In the genomic region with DNA sequence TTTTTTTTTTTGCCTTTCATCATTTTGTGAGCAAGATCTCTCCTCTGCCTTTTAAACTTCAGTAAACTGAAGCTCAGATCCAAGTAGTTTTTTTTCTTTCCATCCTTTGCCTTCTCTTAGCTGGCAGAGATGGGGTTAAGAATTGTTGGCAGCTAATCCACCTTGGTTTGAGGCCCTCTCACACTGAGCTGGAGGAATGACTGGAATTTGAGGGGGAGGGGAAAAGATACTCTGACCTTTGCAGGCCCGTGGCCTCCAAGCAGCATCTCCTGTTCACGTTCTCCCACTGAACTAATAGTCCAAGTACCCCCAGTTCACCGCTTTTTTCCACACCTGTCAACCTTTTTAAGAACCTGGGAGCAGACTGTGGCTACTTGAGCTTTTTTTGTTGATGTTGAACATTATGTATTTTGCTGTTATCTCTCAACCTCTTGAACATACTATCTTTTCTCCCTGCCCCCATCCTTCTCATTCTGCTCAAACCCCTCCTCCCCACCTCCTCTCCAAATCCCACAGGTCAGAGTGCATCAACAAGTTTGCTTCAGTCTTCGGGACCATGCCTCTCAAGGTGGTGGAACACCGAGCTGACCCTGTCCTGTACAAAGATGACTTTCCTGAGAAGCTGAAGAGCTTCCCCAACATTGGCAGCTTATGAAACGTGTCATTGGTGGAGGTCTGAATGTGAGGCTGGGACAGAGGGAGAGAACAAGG, we compare ENCODE assay signal across 13 cellular contexts.
DNase-seq lines count a peak whose midpoint lies in the region; ATAC-seq and TF ChIP-seq lines count a peak whose summit lies in the region.
"Had no signal": no experiment of that assay in that cellular context is flagged by ENCODE, and none has a peak within 500 bp of the region (broad histone marks: within the 10 kb centered on the region; RNA-seq: fewer than 3 reads in every experiment).

No MANE protein-coding gene starts in this region.

- no peak for TF ChIP-seq POLR2A in body of pancreas (IDR thresholded peaks at IDR 0.05)

- peaks cover 32% of the 10 kb centered on the region for H3K4me1 ChIP-seq in A673 (ENCODE audit: insufficient read depth, low read length, poor library complexity, severe bottlenecking)
- H3K4me1 ChIP-seq in body of pancreas: peaks cover 16% of the 10 kb centered on the region

- no peak overlapping the region for H3K4me3 ChIP-seq in A673 (ENCODE audit: low read depth, low read length, poor library complexity, severe bottlenecking)
- no peak overlapping the region for H3K4me3 ChIP-seq in body of pancreas
- H3K4me3 ChIP-seq: gastroesophageal sphincter had no signal

- CTCF ChIA-PET in A673 (lab: Charles Lee): no interaction called here

- intact Hi-C loops in A673 (cut with micrococcal nuclease; ENCODE audit: unreplicated experiment): no loop called here
- intact Hi-C loops in body of pancreas (cut with DNase I): no loop called here

- TF ChIP-seq CTCF in A673 (conservative IDR thresholded peaks at IDR 0.05; ENCODE audit: low read depth, low read length) (no peak), body of pancreas (IDR thresholded peaks at IDR 0.05) (no peak)

- H3K36me3 ChIP-seq in A673 (ENCODE audit: insufficient read depth, low read length, poor library complexity, severe bottlenecking) (peaks cover 20% of the 10 kb centered on the region), body of pancreas (replicated peaks in 1 of 2; ENCODE audit: insufficient read depth in 1 of 2, low read depth in 2 of 2) (no peaks in the 10 kb centered on the region)

- peak overlapping the region; percentile 18 for H3K27ac ChIP-seq in A673 (ENCODE audit: low read depth, low read length, poor library complexity, severe bottlenecking)
- no peak overlapping the region for H3K27ac ChIP-seq in body of pancreas
- H3K27ac ChIP-seq: gastroesophageal sphincter had no signal

- H3K9me3 ChIP-seq in A673 (ENCODE audit: low read depth, low read length, poor library complexity, severe bottlenecking) (no peaks in the 10 kb centered on the region), body of pancreas (no peaks in the 10 kb centered on the region)
- H3K9me3 ChIP-seq: gastroesophageal sphincter had no signal

- peak; percentile 71 for ATAC-seq in body of pancreas
- no peak for ATAC-seq in GM21786 (IDR thresholded peaks at IDR 0.05; ENCODE audit: unreplicated experiment)
- ATAC-seq in HG03565 (IDR thresholded peaks at IDR 0.05; ENCODE audit: unreplicated experiment): no peak
- ATAC-seq: gastroesophageal sphincter; naive thymus-derived CD4-positive, alpha-beta T cell; PC-3 had no signal

- H3K27me3 ChIP-seq in A673 (replicated peaks; ENCODE audit: insufficient read depth, low read depth, low read length, poor library complexity): no peaks in the 10 kb centered on the region
- H3K27me3 ChIP-seq in body of pancreas: no peaks in the 10 kb centered on the region
- H3K27me3 ChIP-seq: gastroesophageal sphincter had no signal

- BruUV-seq in A673 (replicated peaks; lab: Mats Ljungman, UMichigan): no TSS peak

- DNase-seq in A673 (ENCODE audit: low spot score) (peak; percentile 69), HT1080 (ENCODE audit: low read depth) (peak; percentile 52), body of pancreas (peak in 1 of 4 donors; percentile 17), kidney tubule cell (ENCODE audit: low spot score) (peak; percentile 68), NCI-H2227 (lab: John Stamatoyannopoulos, UW; ENCODE audit: unreplicated experiment) (no peak), SIG-M5 (lab: John Stamatoyannopoulos, UW) (no peak)
- DNase-seq: activated CD4-positive, alpha-beta T cell treated with anti-CD3 and anti-CD28 coated beads for 1 hour; naive thymus-derived CD4-positive, alpha-beta T cell; NCI-H1417; PC-3 had no signal

- WGBS in body of pancreas, 2 donors: 64% methylated on average over 6 of the region's 6 CpGs

- POLR2A ChIA-PET in A673 (lab: Charles Lee; ENCODE audit: low non-redundant PET): no interaction called here

Comparison
In these comparisons a context has a peak if more than half of its experiments do, and no peak if none do; other contexts are left out.
1. DNase-seq: peak in A673 (single experiment), HT1080 (single experiment) and kidney tubule cell (single experiment); none in NCI-H2227 (single experiment) and SIG-M5 (single experiment).